In genomic region chr3:111087924-111088469, GRCh38 we compare ENCODE assay signal across 31 cellular contexts. TPM values are rescaled to one million over a fixed set of nuclear protein-coding genes. Genes with fewer than 3 reads are reported as not detected.
A peak's percentile ranks its signal among the peaks of the same experiment; 100 is the strongest.
DNase-seq lines count a peak whose midpoint lies in the region; ATAC-seq and TF ChIP-seq lines count a peak whose summit lies in the region.
"Had no signal": no experiment of that assay in that cellular context is flagged by ENCODE, and none has a peak within 500 bp of the region (broad histone marks: within the 10 kb centered on the region; RNA-seq: fewer than 3 reads in every experiment).

No MANE protein-coding gene starts in this region.

- intact Hi-C loops in Right ventricle myocardium inferior (cut with DNase I): no loop called here
- intact Hi-C loops in heart left ventricle (cut with DNase I): no loop called here

- DNase-seq in Right ventricle myocardium inferior (ENCODE audit: missing footprints) (no peak), heart left ventricle (no peak), NCI-H748 (lab: John Stamatoyannopoulos, UW; ENCODE audit: unreplicated experiment) (peak; percentile 74), iPS-NIHi11 (ENCODE audit: low spot score) (peak; percentile 17), osteocyte (ENCODE audit: extremely low spot score, unreplicated experiment) (no peak), retina (no peak), NK-92 (lab: John Stamatoyannopoulos, UW; ENCODE audit: unreplicated experiment) (no peak), cerebellar cortex (ENCODE audit: low spot score) (no peak)
- DNase-seq: activated CD4-positive, alpha-beta T cell treated with anti-CD3 and anti-CD28 coated beads for 1 hour; activated CD8-positive, alpha-beta T cell treated with anti-CD3 and anti-CD28 coated beads for 36 hours; activated naive CD4-positive, alpha-beta T cell treated with anti-CD3 and anti-CD28 coated beads, Interleukin-2, amount 10 ng/mL, durations not matched to agents 7 days and 5 days; body of pancreas; foreskin melanocyte; GOT3; islet precursor cell; Karpas-422; NCI-H1417 treated with DMSO at 0.1 percent for 48 hours; NCI-H2029 treated with DMSO at 0.1 percent for 48 hours; NCI-H2227 treated with DMSO at 0.1 percent for 48 hours; NCI-H774; pancreas; Peyer's patch; stimulated activated naive CD4-positive, alpha-beta T cell treated with Interleukin-2 at 50 U/mL for 16 hours; testis had no signal

- H3K4me1 Mint-ChIP-seq in osteocyte (ENCODE audit: unreplicated experiment): peaks cover 40% of the 10 kb centered on the region
- H3K4me1 Mint-ChIP-seq: activated naive CD4-positive, alpha-beta T cell treated with anti-CD3 and anti-CD28 coated beads, Interleukin-2, amount 10 ng/mL, durations not matched to agents 7 days and 5 days; activated T-helper 17 cell treated with anti-CD3 and anti-CD28 coated beads, Interleukin-2, amount 50 U/mL, for 72 hours; CD14-positive monocyte had no signal

- H3K36me3 Mint-ChIP-seq in osteocyte (ENCODE audit: unreplicated experiment): no peaks in the 10 kb centered on the region
- H3K36me3 Mint-ChIP-seq: activated naive CD4-positive, alpha-beta T cell treated with anti-CD3 and anti-CD28 coated beads, Interleukin-2, amount 10 ng/mL, durations not matched to agents 7 days and 5 days; CD14-positive monocyte; natural killer cell treated with Interleukin-12 subunit alpha and Interleukin-12 subunit beta and Interleukin-15 and Interleukin-18, amount 100 ng/mL, for 72 hours had no signal

- no peak overlapping the region for H3K4me3 Mint-ChIP-seq in osteocyte (ENCODE audit: unreplicated experiment)
- H3K4me3 Mint-ChIP-seq: activated CD8-positive, alpha-beta T cell treated with anti-CD3 and anti-CD28 coated beads for 36 hours; activated naive CD4-positive, alpha-beta T cell treated with anti-CD3 and anti-CD28 coated beads, Interleukin-2, amount 10 ng/mL, durations not matched to agents 7 days and 5 days; activated T-helper 17 cell treated with anti-CD3 and anti-CD28 coated beads, Interleukin-2, amount 50 U/mL, for 72 hours; CD14-positive monocyte; central memory CD8-positive, alpha-beta T cell; natural killer cell treated with Interleukin-12 subunit alpha and Interleukin-12 subunit beta and Interleukin-15 and Interleukin-18, amount 100 ng/mL, for 72 hours; T-helper 2 cell treated with Interferon-gamma antibody and Interleukin-4, amounts not matched to agents 5 μg/mL and 100 μg/mL, for 36 hours had no signal

- no peak overlapping the region for H3K4me3 ChIP-seq in heart left ventricle
- H3K4me3 ChIP-seq: body of pancreas, hepatocyte, pancreas, Peyer's patch, smooth muscle cell, testis had no signal

- ATAC-seq in Right ventricle myocardium inferior: peak; percentile 28
- ATAC-seq in heart left ventricle: no peak
- ATAC-seq: activated CD8-positive, alpha-beta T cell treated with anti-CD3 and anti-CD28 coated beads for 36 hours; activated T-helper 17 cell treated with anti-CD3 and anti-CD28 coated beads, Interleukin-2, amount 50 U/mL, for 72 hours; body of pancreas; natural killer cell treated with Interleukin-12 subunit alpha and Interleukin-12 subunit beta and Interleukin-15 and Interleukin-18, amount 100 ng/mL, for 72 hours; pancreas had no signal

- H3K9me3 ChIP-seq in heart left ventricle: no peaks in the 10 kb centered on the region
- H3K9me3 ChIP-seq: body of pancreas, pancreas, Peyer's patch, testis had no signal

- no peaks in the 10 kb centered on the region for H3K9me3 Mint-ChIP-seq in osteocyte (ENCODE audit: unreplicated experiment)
- H3K9me3 Mint-ChIP-seq: activated CD8-positive, alpha-beta T cell treated with anti-CD3 and anti-CD28 coated beads for 36 hours; activated naive CD4-positive, alpha-beta T cell treated with anti-CD3 and anti-CD28 coated beads, Interleukin-2, amount 10 ng/mL, durations not matched to agents 7 days and 5 days; activated T-helper 17 cell treated with anti-CD3 and anti-CD28 coated beads, Interleukin-2, amount 50 U/mL, for 72 hours; CD14-positive monocyte; central memory CD8-positive, alpha-beta T cell; natural killer cell treated with Interleukin-12 subunit alpha and Interleukin-12 subunit beta and Interleukin-15 and Interleukin-18, amount 100 ng/mL, for 72 hours; T-helper 2 cell treated with Interferon-gamma antibody and Interleukin-4, amounts not matched to agents 5 μg/mL and 100 μg/mL, for 36 hours had no signal

- H3K27me3 ChIP-seq in heart left ventricle: no peaks in the 10 kb centered on the region
- H3K27me3 ChIP-seq: body of pancreas, hepatocyte, pancreas, Peyer's patch, testis had no signal

- H3K27ac Mint-ChIP-seq in osteocyte (ENCODE audit: unreplicated experiment): peak overlapping the region; percentile 36
- H3K27ac Mint-ChIP-seq: activated CD8-positive, alpha-beta T cell treated with anti-CD3 and anti-CD28 coated beads for 36 hours; activated naive CD4-positive, alpha-beta T cell treated with anti-CD3 and anti-CD28 coated beads, Interleukin-2, amount 10 ng/mL, durations not matched to agents 7 days and 5 days; activated T-helper 17 cell treated with anti-CD3 and anti-CD28 coated beads, Interleukin-2, amount 50 U/mL, for 72 hours; CD14-positive monocyte; natural killer cell treated with Interleukin-12 subunit alpha and Interleukin-12 subunit beta and Interleukin-15 and Interleukin-18, amount 100 ng/mL, for 72 hours; T-helper 2 cell treated with Interferon-gamma antibody and Interleukin-4, amounts not matched to agents 5 μg/mL and 100 μg/mL, for 36 hours had no signal

- H3K27ac ChIP-seq in heart left ventricle: no peak overlapping the region
- H3K27ac ChIP-seq: body of pancreas, hepatocyte, pancreas, Peyer's patch, testis had no signal

- no peaks in the 10 kb centered on the region for H3K27me3 Mint-ChIP-seq in osteocyte (ENCODE audit: unreplicated experiment)
- H3K27me3 Mint-ChIP-seq: activated CD8-positive, alpha-beta T cell treated with anti-CD3 and anti-CD28 coated beads for 36 hours; activated naive CD4-positive, alpha-beta T cell treated with anti-CD3 and anti-CD28 coated beads, Interleukin-2, amount 10 ng/mL, durations not matched to agents 7 days and 5 days; activated T-helper 17 cell treated with anti-CD3 and anti-CD28 coated beads, Interleukin-2, amount 50 U/mL, for 72 hours; central memory CD8-positive, alpha-beta T cell had no signal

- peaks cover 0 to 10% (median 0%) of the 10 kb centered on the region in 12 donors for H3K4me1 ChIP-seq in heart left ventricle
- H3K4me1 ChIP-seq: body of pancreas, testis had no signal

- H3K36me3 ChIP-seq in heart left ventricle: no peaks in the 10 kb centered on the region
- H3K36me3 ChIP-seq: pancreas, Peyer's patch had no signal

- no peak for TF ChIP-seq CTCF in heart left ventricle (IDR thresholded peaks at IDR 0.05)
- no peak for TF ChIP-seq CTCF in osteocyte (IDR thresholded peaks at IDR 0.05)

- no peak for TF ChIP-seq POLR2A in heart left ventricle (IDR thresholded peaks at IDR 0.05)

RNA-seq across cellular contexts. Expression of gene NECTIN3, which starts 16.4 kb away (rescaled TPM):
- total RNA-seq in Right ventricle myocardium inferior (11.7 TPM), heart left ventricle (10 to 100 TPM in 4 of 9 donors, 1 to 10 TPM in 5; 5.0 to 13.8 (median 9.3) TPM), osteocyte (70.8 and 75.5 TPM in 2 replicates)
- polyA plus RNA-seq in heart left ventricle: 1 to 10 TPM; 1.8 to 8.8 TPM
- polyA plus RNA-seq: CD14-positive monocyte had no signal

Comparison
In these comparisons a context has a peak if more than half of its experiments do, and no peak if none do; other contexts are left out.
1. DNase-seq: peak in NCI-H748 (single experiment) and iPS-NIHi11 (single experiment); none in Right ventricle myocardium inferior (single experiment), heart left ventricle (0 of 5), osteocyte (single experiment), retina (single experiment), NK-92 (single experiment) and cerebellar cortex (single experiment).